ENCODE assay signal across 8 cellular contexts in the genomic region with DNA sequence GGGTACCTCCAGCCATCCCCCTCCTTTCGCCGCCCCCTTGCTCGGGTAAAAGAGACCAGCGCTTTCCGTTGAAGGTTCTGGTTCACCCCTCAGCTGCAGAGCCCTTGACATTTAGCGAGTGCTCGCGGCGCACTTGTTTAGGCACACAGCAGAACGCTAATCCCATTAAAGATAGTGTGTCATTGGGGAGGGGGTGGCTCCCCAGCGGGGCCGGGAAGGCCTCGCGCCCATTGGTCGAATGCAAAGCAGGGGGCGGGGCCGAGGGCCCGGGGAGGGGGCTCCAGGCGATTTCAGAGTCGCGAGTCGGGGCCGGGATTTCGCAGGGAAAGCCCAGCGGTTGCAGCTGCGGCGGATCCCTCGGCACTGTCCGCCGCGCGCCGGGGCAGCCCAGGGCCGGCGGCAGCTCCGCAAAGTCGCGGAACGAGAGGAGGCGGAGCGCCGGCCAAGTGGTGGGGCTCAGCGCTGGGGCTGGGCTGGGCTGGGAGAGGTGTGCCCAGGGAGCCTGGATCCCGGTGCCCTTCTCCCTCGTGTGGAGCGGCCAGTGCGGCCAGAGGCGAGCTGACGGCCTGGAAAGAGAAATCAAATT.
DNase-seq lines count a peak whose midpoint lies in the region; ATAC-seq and TF ChIP-seq lines count a peak whose summit lies in the region.

No MANE protein-coding gene starts in this region.

- CTCF ChIA-PET in activated CD4-positive, alpha-beta T cell treated with anti-CD3 and anti-CD28 coated beads, Interleukin-2, amount 10 ng/mL, durations not matched to agents 7 days and 5 days (lab: Charles Lee): no interaction called here

- WGBS in ectodermal cell, 2 experiments: 0% methylated on average over 49 of the region's 49 CpGs
- WGBS in upper lobe of left lung, 2 donors: 41% methylated on average over 34 to 47 of the region's 49 CpGs

- peaks cover 44% of the 10 kb centered on the region for H3K27me3 ChIP-seq in ectodermal cell (ENCODE audit: control insufficient read depth, insufficient read depth, low read length, poor library complexity, severe bottlenecking)
- H3K27me3 ChIP-seq in upper lobe of left lung: peaks cover 0 to 6% (median 0%) of the 10 kb centered on the region in 4 donors

- H3K27ac Mint-ChIP-seq in memory B cell: no peak overlapping the region
- H3K27ac Mint-ChIP-seq in activated CD4-positive, alpha-beta T cell treated with anti-CD3 and anti-CD28 coated beads, Interleukin-2, amount 10 ng/mL, durations not matched to agents 7 days and 5 days: no peak overlapping the region

- H3K27ac ChIP-seq in ectodermal cell (ENCODE audit: insufficient read depth, low read depth, low read length, poor library complexity, severe bottlenecking) (no peak overlapping the region), upper lobe of left lung (no peak overlapping the region)

- ATAC-seq in memory B cell (ENCODE audit: low read depth) (no peak), upper lobe of left lung (ENCODE audit: low FRiP score in 2 of 2) (peak; percentile 60 to 76)

- H3K4me1 ChIP-seq in ectodermal cell (ENCODE audit: control insufficient read depth, insufficient read depth, low read length): peaks cover 34% of the 10 kb centered on the region
- H3K4me1 ChIP-seq in upper lobe of left lung: peaks cover 30 to 48% (median 44%) of the 10 kb centered on the region in 4 donors

- no peaks in the 10 kb centered on the region for H3K36me3 ChIP-seq in ectodermal cell (ENCODE audit: control insufficient read depth, insufficient read depth, low read length)
- H3K36me3 ChIP-seq in upper lobe of left lung: no peaks in the 10 kb centered on the region

- no peak for TF ChIP-seq EP300 in upper lobe of left lung (IDR thresholded peaks at IDR 0.05)

- H3K4me3 ChIP-seq in ectodermal cell (ENCODE audit: insufficient read depth, low read depth, low read length) (peak overlapping the region; percentile 55), upper lobe of left lung (peak overlapping the region; percentile 25 to 50 (median 43))

- no peak for TF ChIP-seq CTCF in upper lobe of left lung (IDR thresholded peaks at IDR 0.05)
- TF ChIP-seq CTCF in GM10266 (IDR thresholded peaks at IDR 0.05; ENCODE audit: control insufficient read depth, insufficient read depth, low read depth, missing control alignments): no peak

- POLR2A ChIA-PET in activated CD4-positive, alpha-beta T cell treated with anti-CD3 and anti-CD28 coated beads, Interleukin-2, amount 10 ng/mL, durations not matched to agents 7 days and 5 days (lab: Charles Lee): no interaction called here

- H3K4me1 Mint-ChIP-seq in memory B cell: peaks cover 18% of the 10 kb centered on the region
- H3K4me1 Mint-ChIP-seq in activated CD4-positive, alpha-beta T cell treated with anti-CD3 and anti-CD28 coated beads, Interleukin-2, amount 10 ng/mL, durations not matched to agents 7 days and 5 days: peaks cover 3% of the 10 kb centered on the region

- H3K9me3 ChIP-seq in ectodermal cell (ENCODE audit: control insufficient read depth, low read length) (no peaks in the 10 kb centered on the region), upper lobe of left lung (no peaks in the 10 kb centered on the region)

- no peak for TF ChIP-seq POLR2A in upper lobe of left lung (IDR thresholded peaks at IDR 0.05)

- H3K36me3 Mint-ChIP-seq in memory B cell: no peaks in the 10 kb centered on the region
- H3K36me3 Mint-ChIP-seq in activated CD4-positive, alpha-beta T cell treated with anti-CD3 and anti-CD28 coated beads, Interleukin-2, amount 10 ng/mL, durations not matched to agents 7 days and 5 days (ENCODE audit: low read depth): no peaks in the 10 kb centered on the region

- peaks cover 42% of the 10 kb centered on the region for H3K27me3 Mint-ChIP-seq in memory B cell
- peaks cover 55% of the 10 kb centered on the region for H3K27me3 Mint-ChIP-seq in activated CD4-positive, alpha-beta T cell treated with anti-CD3 and anti-CD28 coated beads, Interleukin-2, amount 10 ng/mL, durations not matched to agents 7 days and 5 days

- DNase-seq in ELF-1 (ENCODE audit: low read depth, low spot score) (peak; percentile 91), NCI-H748 treated with DMSO at 0.1 percent for 48 hours (lab: John Stamatoyannopoulos, UW) (peak; percentile 12), memory B cell (ENCODE audit: low spot score in 2 of 2) (no peak), upper lobe of left lung (peak in 1 of 2 donors; percentile 89), GM10266 (ENCODE audit: extremely low spot score) (no peak)
- no peak for DNase-seq in effector CD4-positive, alpha-beta T cell
- DNase-seq in activated CD4-positive, alpha-beta T cell treated with anti-CD3 and anti-CD28 coated beads, Interleukin-2, amount 10 ng/mL, durations not matched to agents 7 days and 5 days: no peak

- H3K4me3 Mint-ChIP-seq in memory B cell: peak overlapping the region; percentile 75
- no peak overlapping the region for H3K4me3 Mint-ChIP-seq in activated CD4-positive, alpha-beta T cell treated with anti-CD3 and anti-CD28 coated beads, Interleukin-2, amount 10 ng/mL, durations not matched to agents 7 days and 5 days

- no peaks in the 10 kb centered on the region for H3K9me3 Mint-ChIP-seq in memory B cell
- no peaks in the 10 kb centered on the region for H3K9me3 Mint-ChIP-seq in activated CD4-positive, alpha-beta T cell treated with anti-CD3 and anti-CD28 coated beads, Interleukin-2, amount 10 ng/mL, durations not matched to agents 7 days and 5 days

Comparison
In these comparisons a context has a peak if more than half of its experiments do, and no peak if none do; other contexts are left out.
1. DNase-seq: peak in ELF-1 (single experiment) and NCI-H748 treated with DMSO at 0.1 percent for 48 hours (single experiment); none in memory B cell (0 of 2), effector CD4-positive, alpha-beta T cell (single experiment), GM10266 (single experiment) and activated CD4-positive, alpha-beta T cell treated with anti-CD3 and anti-CD28 coated beads, Interleukin-2, amount 10 ng/mL, durations not matched to agents 7 days and 5 days (single experiment).